ENCODE assay signal across 8 cellular contexts in the genomic region with DNA sequence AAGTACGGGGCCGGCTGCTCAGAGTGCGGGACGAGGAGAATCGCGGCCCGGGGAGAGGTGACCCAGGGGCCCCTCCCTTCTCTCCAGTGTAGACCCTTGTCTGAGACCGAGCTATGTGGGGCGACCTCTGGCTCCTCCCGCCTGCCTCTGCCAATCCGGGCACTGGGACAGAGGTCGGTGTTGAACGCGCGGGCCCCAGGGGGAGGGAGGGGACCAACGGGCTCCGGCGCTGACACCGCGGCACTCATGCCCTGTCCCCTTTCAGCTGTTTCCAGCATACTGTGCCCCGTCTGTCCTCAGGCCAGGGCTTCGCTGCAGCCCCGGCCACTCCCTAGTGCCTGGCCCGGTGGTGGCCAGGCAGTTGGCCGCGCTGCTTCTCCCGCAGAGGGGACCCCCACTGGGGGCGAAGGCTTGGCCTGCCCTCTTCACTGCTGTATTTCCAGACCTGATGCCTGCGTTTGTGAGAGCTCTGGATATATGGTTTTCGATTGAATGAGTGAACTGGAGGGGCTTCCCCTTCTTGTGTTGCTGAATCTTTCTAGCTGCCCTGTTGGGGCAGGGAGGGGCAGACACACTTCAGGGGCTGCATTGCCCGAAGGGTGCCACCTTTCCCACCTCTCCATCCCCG. TPM values are rescaled to one million over a fixed set of nuclear protein-coding genes. Genes with fewer than 3 reads are reported as not detected.
DNase-seq lines count a peak whose midpoint lies in the region; TF ChIP-seq lines count a peak whose summit lies in the region.

No MANE protein-coding gene starts in this region.

- H3K4me3 ChIP-seq in GM12865 (ENCODE audit: low read depth, low read length) (peak overlapping the region; percentile 91), HEK293 (ENCODE audit: low read depth, low read length) (peak overlapping the region; percentile 67), stomach (peak overlapping the region; percentile 60 to 79 (median 70))

- POLR2A ChIA-PET in HEK293 (lab: Yijun Ruan, JAX) = interaction anchor here (0.8 to 2.1 kb wide), 9 partner anchors 10 to 311 kb away, joined by 3 to 14 read pairs (median 5); partner anchors contain the start of gene TMEM177

- H3K27me3 ChIP-seq in stomach = no peaks in the 10 kb centered on the region

- CTCF ChIA-PET in HEK293 (lab: Yijun Ruan, JAX) = interaction anchor here (0.6 to 1.0 kb wide), 3 partner anchors 18 to 1700 kb away, joined by 3 to 4 read pairs (median 4); no protein-coding TSS in a partner anchor

- TF ChIP-seq POLR2A in erythroblast (IDR thresholded peaks at IDR 0.05; ENCODE audit: low read length) (no peak), stomach (IDR thresholded peaks at IDR 0.05) (no peak)

- H3K36me3 ChIP-seq in HEK293 (ENCODE audit: control insufficient read depth in 2 of 2, insufficient read depth in 1 of 2, low read length in 2 of 2) (peaks cover 13 to 45% of the 10 kb centered on the region in 2 experiments; a peak in 2 of 3 replicates), stomach (peaks cover 35 to 45% (median 43%) of the 10 kb centered on the region in 4 donors)

- intact Hi-C loops in stomach (cut with DNase I; ENCODE audit: low total_unique reads) = no loop called here

- H3K4me1 ChIP-seq in HEK293 (ENCODE audit: control insufficient read depth, insufficient read depth, low read length) (no peaks in the 10 kb centered on the region; the same call in 1 of the 2 replicates), stomach (peaks cover 23 to 45% (median 36%) of the 10 kb centered on the region in 4 donors)

- H3K9me3 ChIP-seq in HEK293 (ENCODE audit: control insufficient read depth, insufficient read depth, low read depth, low read length) (no peaks in the 10 kb centered on the region), stomach (no peaks in the 10 kb centered on the region)

- DNase-seq in GM12865 (ENCODE audit: low read depth) (peak; percentile 64), NCI-H1105 (lab: John Stamatoyannopoulos, UW) (peak; percentile 22), erythroblast (lab: John Stamatoyannopoulos, UW) (peak; percentile 29 to 37), myocyte (ENCODE audit: low read depth) (peak; percentile 75), stomach (peak; percentile 67), middle frontal gyrus (ENCODE audit: extremely low spot score, low spot score) (no peak)
- DNase-seq in activated CD8-positive, alpha-beta memory T cell treated with anti-CD3 and anti-CD28 coated beads, Interleukin-2, amount 50 U/mL, for 4 hours = peak; percentile 39

- TF ChIP-seq CTCF in GM12865 (IDR thresholded peaks at IDR 0.05; ENCODE audit: insufficient read depth, low read depth, low read length, missing control alignments) = no peak
- no peak for TF ChIP-seq CTCF in HEK293 (tag by site-specific recombination; IDR thresholded peaks at IDR 0.05)
- TF ChIP-seq CTCF in stomach (IDR thresholded peaks at IDR 0.05) = peak in 1 of 7 experiments; percentile 5

- 4 to 8% (median 5%) methylated on average over 22 to 32 of the region's 32 CpGs for WGBS in stomach, 5 donors

- H3K27ac ChIP-seq in HEK293 (ENCODE audit: extremely low read depth, low read depth, low read length) (peak overlapping the region; percentile 65; the same call in 1 of the 2 replicates), stomach (peak overlapping the region; percentile 87 to 94 (median 92))

- no peak for TF ChIP-seq EP300 in stomach (IDR thresholded peaks at IDR 0.05)

TF ChIP-seq in HEK293, 187 proteins besides CTCF, POLR2A, EP300 and RAD21:
- TF ChIP-seq ZFP41 (tag by site-specific recombination; IDR thresholded peaks at IDR 0.05; ENCODE audit: borderline replicate concordance) (no peak), MZF1 (tag by site-specific recombination; IDR thresholded peaks at IDR 0.05; ENCODE audit: borderline replicate concordance) (no peak), ZNF335 (tag by site-specific recombination; conservative IDR thresholded peaks at IDR 0.05) (0 out of 2 replicates have a peak, but pooled peaks have one; percentile 33), KLF9 (tag by site-specific recombination; IDR thresholded peaks at IDR 0.05; ENCODE audit: low read depth) (0 out of 2 replicates have a peak, but pooled peaks have one; percentile 10), GLIS2 (tag by site-specific recombination; IDR thresholded peaks at IDR 0.05) (peak; percentile 92), ZNF610 (tag by site-specific recombination; IDR thresholded peaks at IDR 0.05; ENCODE audit: borderline replicate concordance) (0 out of 2 replicates have a peak, but pooled peaks have one; percentile 3), ZNF501 (tag by site-specific recombination; IDR thresholded peaks at IDR 0.05) (no peak), ZNF549 (tag by site-specific recombination; IDR thresholded peaks at IDR 0.05) (no peak), ZNF555 (tag by site-specific recombination; conservative IDR thresholded peaks at IDR 0.05) (no peak), ZIC2 (tag by site-specific recombination; IDR thresholded peaks at IDR 0.05) (peak; percentile 36; the same call in 1 of the 2 replicates), ZNF792 (tag by site-specific recombination; IDR thresholded peaks at IDR 0.05) (no peak), ZNF571 (tag by site-specific recombination; IDR thresholded peaks at IDR 0.05) (no peak), ZNF585B (tag by site-specific recombination; IDR thresholded peaks at IDR 0.05) (no peak), ZBTB26 (tag by site-specific recombination; optimal IDR thresholded peaks at IDR 0.05) (peak; percentile 31), ZNF133 (tag by site-specific recombination; IDR thresholded peaks at IDR 0.05) (no peak), ZNF449 (tag by site-specific recombination; IDR thresholded peaks at IDR 0.05) (peak; percentile 85), GLIS1 (tag by site-specific recombination; IDR thresholded peaks at IDR 0.05) (peak; percentile 53; the same call in 1 of the 2 replicates), ZBTB20 (tag by site-specific recombination; IDR thresholded peaks at IDR 0.05) (peak; percentile 13; the same call in 1 of the 2 replicates), ZNF830 (tag by site-specific recombination; IDR thresholded peaks at IDR 0.05; ENCODE audit: low read depth) (no peak), RBAK (tag by site-specific recombination; IDR thresholded peaks at IDR 0.05) (no peak), ZNF391 (tag by site-specific recombination; IDR thresholded peaks at IDR 0.05; ENCODE audit: borderline replicate concordance, low read depth) (no peak), TRIM28 (IDR thresholded peaks at IDR 0.05; ENCODE audit: borderline replicate concordance, low read length) (no peak), SP2 (tag by site-specific recombination; IDR thresholded peaks at IDR 0.05) (peak; percentile 31; the same call in 1 of the 2 replicates)
- TF ChIP-seq, protein P1, sequence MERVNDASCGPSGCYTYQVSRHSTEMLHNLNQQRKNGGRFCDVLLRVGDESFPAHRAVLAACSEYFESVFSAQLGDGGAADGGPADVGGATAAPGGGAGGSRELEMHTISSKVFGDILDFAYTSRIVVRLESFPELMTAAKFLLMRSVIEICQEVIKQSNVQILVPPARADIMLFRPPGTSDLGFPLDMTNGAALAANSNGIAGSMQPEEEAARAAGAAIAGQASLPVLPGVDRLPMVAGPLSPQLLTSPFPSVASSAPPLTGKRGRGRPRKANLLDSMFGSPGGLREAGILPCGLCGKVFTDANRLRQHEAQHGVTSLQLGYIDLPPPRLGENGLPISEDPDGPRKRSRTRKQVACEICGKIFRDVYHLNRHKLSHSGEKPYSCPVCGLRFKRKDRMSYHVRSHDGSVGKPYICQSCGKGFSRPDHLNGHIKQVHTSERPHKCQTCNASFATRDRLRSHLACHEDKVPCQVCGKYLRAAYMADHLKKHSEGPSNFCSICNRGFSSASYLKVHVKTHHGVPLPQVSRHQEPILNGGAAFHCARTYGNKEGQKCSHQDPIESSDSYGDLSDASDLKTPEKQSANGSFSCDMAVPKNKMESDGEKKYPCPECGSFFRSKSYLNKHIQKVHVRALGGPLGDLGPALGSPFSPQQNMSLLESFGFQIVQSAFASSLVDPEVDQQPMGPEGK (tag by site-specific recombination; IDR thresholded peaks at IDR 0.05) = peak; percentile 36; the same call in 1 of the 2 replicates
TF ChIP-seq in HEK293: peak in this region for 11.

RNA-seq across cellular contexts. Expression of gene DBI, which starts 0.8 kb away (rescaled TPM):
- total RNA-seq in myocyte = 172 and 293 TPM in 2 replicates
- 470 TPM for polyA plus RNA-seq in myocyte (2012)
- 10 to 100 TPM; 23.2 to 87.6 (median 44.9) TPM for total RNA-seq in stomach
- polyA plus RNA-seq in stomach = 100 to 1,000 TPM; 448 to 605 (median 546) TPM

RNA-seq across cellular contexts. Expression of gene C2orf76, which starts 1.0 kb away (rescaled TPM):
- total RNA-seq in myocyte = 10.9 and 15.8 TPM in 2 replicates
- polyA plus RNA-seq in myocyte (2012) = 14.3 TPM
- 10 to 100 TPM in 1 of 5 donors, 1 to 10 TPM in 3, not detected in 1; 6.7 to 15.2 (median 8.3) TPM for total RNA-seq in stomach
- polyA plus RNA-seq in stomach = 10 to 100 TPM; 20.3 to 30.9 (median 23.8) TPM
